In genomic region chr4:138832563-138832962, GRCh38 we compare ENCODE assay signal across 23 cellular contexts.
A peak's percentile ranks its signal among the peaks of the same experiment; 100 is the strongest.
DNase-seq lines count a peak whose midpoint lies in the region; ATAC-seq and TF ChIP-seq lines count a peak whose summit lies in the region.
"Had no signal": no experiment of that assay in that cellular context is flagged by ENCODE, and none has a peak within 500 bp of the region (broad histone marks: within the 10 kb centered on the region; RNA-seq: fewer than 3 reads in every experiment).

No MANE protein-coding gene starts in this region.

- TF ChIP-seq CTCF in cardiac muscle cell (IDR thresholded peaks at IDR 0.05; ENCODE audit: low read depth, low read length) (no peak), right atrium auricular region (IDR thresholded peaks at IDR 0.05) (no peak)

- no peak for DNase-seq in cardiac muscle cell (ENCODE audit: low read depth in 1 of 2, low spot score in 1 of 2)
- no peak for DNase-seq in right atrium auricular region (ENCODE audit: low spot score)
- peak in 28 of 42 donors; percentile 10 to 85 (median 55) for DNase-seq in head of caudate nucleus
- DNase-seq in stimulated activated naive CD8-positive, alpha-beta T cell treated with anti-CD3 and anti-CD28 coated beads, Interleukin-15, amount 100 ng/mL, for 72 hours = no peak
- no peak for DNase-seq in OCI-M1 (lab: John Stamatoyannopoulos, UW)
- no peak for DNase-seq in activated gamma-delta T cell (lab: John Stamatoyannopoulos, UW)
- DNase-seq: activated CD4-positive, alpha-beta T cell treated with anti-CD3 and anti-CD28 coated beads for 4 hours; aorta; DMS79; GDM1; H7; Kasumi-1; NCI-H1092; NCI-H187; NCI-H2227 treated with DMSO at 0.1 percent for 48 hours; Peyer's patch; SIG-M5; stimulated activated CD8-positive, alpha-beta memory T cell treated with anti-CD3 and anti-CD28 coated beads, Interleukin-4, amount 100 ng/mL, for 48 hours; trophoblast cell had no signal

- no peak overlapping the region for H3K4me3 Mint-ChIP-seq in stimulated activated naive CD8-positive, alpha-beta T cell treated with anti-CD3 and anti-CD28 coated beads, Interleukin-15, amount 100 ng/mL, for 72 hours
- H3K4me3 Mint-ChIP-seq: dendritic cell treated with granulocyte-macrophage colony-stimulating factor and Interleukin-4, amounts not matched to agents 40 ng/mL and 50 ng/mL, for 4 days had no signal

- H3K9me3 ChIP-seq in cardiac muscle cell (ENCODE audit: low read depth) (no peaks in the 10 kb centered on the region), right atrium auricular region (no peaks in the 10 kb centered on the region)
- H3K9me3 ChIP-seq: Peyer's patch had no signal

- H3K27me3 ChIP-seq in cardiac muscle cell (no peaks in the 10 kb centered on the region), right atrium auricular region (no peaks in the 10 kb centered on the region)
- H3K27me3 ChIP-seq: Peyer's patch had no signal

- no peaks in the 10 kb centered on the region for H3K36me3 ChIP-seq in cardiac muscle cell
- no peaks in the 10 kb centered on the region for H3K36me3 ChIP-seq in right atrium auricular region
- H3K36me3 ChIP-seq: Peyer's patch had no signal

- H3K27ac Mint-ChIP-seq in stimulated activated naive CD8-positive, alpha-beta T cell treated with anti-CD3 and anti-CD28 coated beads, Interleukin-15, amount 100 ng/mL, for 72 hours = no peak overlapping the region
- H3K27ac Mint-ChIP-seq: progenitor cell of endocrine pancreas had no signal

- H3K4me1 Mint-ChIP-seq in stimulated activated naive CD8-positive, alpha-beta T cell treated with anti-CD3 and anti-CD28 coated beads, Interleukin-15, amount 100 ng/mL, for 72 hours = no peaks in the 10 kb centered on the region

- H3K27me3 Mint-ChIP-seq in stimulated activated naive CD8-positive, alpha-beta T cell treated with anti-CD3 and anti-CD28 coated beads, Interleukin-15, amount 100 ng/mL, for 72 hours = peaks cover 7% of the 10 kb centered on the region
- H3K27me3 Mint-ChIP-seq: dendritic cell treated with granulocyte-macrophage colony-stimulating factor and Interleukin-4, amounts not matched to agents 40 ng/mL and 50 ng/mL, for 4 days; progenitor cell of endocrine pancreas had no signal

- peak overlapping the region; percentile 58 for H3K27ac ChIP-seq in cardiac muscle cell
- H3K27ac ChIP-seq in right atrium auricular region = no peak overlapping the region
- H3K27ac ChIP-seq: Peyer's patch had no signal

- H3K4me1 ChIP-seq in cardiac muscle cell (ENCODE audit: low read depth) = peaks cover 22% of the 10 kb centered on the region
- H3K4me1 ChIP-seq in right atrium auricular region = peaks cover 0 to 10% of the 10 kb centered on the region in 2 donors
- H3K4me1 ChIP-seq: Peyer's patch had no signal

- H3K4me3 ChIP-seq in cardiac muscle cell (no peak overlapping the region), right atrium auricular region (no peak overlapping the region)
- H3K4me3 ChIP-seq: Peyer's patch had no signal

- H3K9me3 Mint-ChIP-seq in stimulated activated naive CD8-positive, alpha-beta T cell treated with anti-CD3 and anti-CD28 coated beads, Interleukin-15, amount 100 ng/mL, for 72 hours = no peaks in the 10 kb centered on the region
- H3K9me3 Mint-ChIP-seq: activated naive CD4-positive, alpha-beta T cell treated with anti-CD3 and anti-CD28 coated beads, Interleukin-2, amount 50 U/mL, for 72 hours; dendritic cell treated with granulocyte-macrophage colony-stimulating factor and Interleukin-4, amounts not matched to agents 40 ng/mL and 50 ng/mL, for 4 days had no signal

- ATAC-seq in HG02678 (IDR thresholded peaks at IDR 0.05; ENCODE audit: unreplicated experiment) = peak; percentile 44
- peak; percentile 50 for ATAC-seq in stimulated activated naive CD8-positive, alpha-beta T cell treated with anti-CD3 and anti-CD28 coated beads, Interleukin-15, amount 100 ng/mL, for 72 hours

- intact Hi-C loops in head of caudate nucleus (cut with DNase I) = loop anchor here (2.0 kb wide), 1 partner anchor 56 kb away; no protein-coding TSS in a partner anchor

Comparison
In these comparisons a context has a peak if more than half of its experiments do, and no peak if none do; other contexts are left out.
1. DNase-seq: peak in head of caudate nucleus (28 of 42); none in cardiac muscle cell (0 of 2), right atrium auricular region (single experiment), stimulated activated naive CD8-positive, alpha-beta T cell treated with anti-CD3 and anti-CD28 coated beads, Interleukin-15, amount 100 ng/mL, for 72 hours (0 of 2), OCI-M1 (single experiment) and activated gamma-delta T cell (single experiment).